ENCODE assay signal across 40 cellular contexts in genomic region chr12:108087900-108088299, GRCh38. TPM values are rescaled to one million over a fixed set of nuclear protein-coding genes. Genes with fewer than 3 reads are reported as not detected.
DNase-seq lines count a peak whose midpoint lies in the region; ATAC-seq, FAIRE-seq and TF ChIP-seq lines count a peak whose summit lies in the region.
"Had no signal": no experiment of that assay in that cellular context is flagged by ENCODE, and none has a peak within 500 bp of the region (broad histone marks: within the 10 kb centered on the region; RNA-seq: fewer than 3 reads in every experiment).

No MANE protein-coding gene starts in this region.

- no peak overlapping the region for H3K9ac ChIP-seq in HepG2 (ENCODE audit: insufficient read depth, low read depth, low read length)
- no peak overlapping the region for H3K9ac ChIP-seq in K562 (ENCODE audit: insufficient read depth in 1 of 2, low read depth in 2 of 2, low read length in 2 of 2)
- H3K9ac ChIP-seq: BLaER1; BLaER1 treated with 17β-estradiol and CSF1 and Interleukin-3, amounts not matched to agents 10 nM and 100 nM had no signal

- H3K4me3 ChIP-seq in HepG2 (replicated peaks in 1 of 3; ENCODE audit: insufficient read depth in 1 of 3, low read depth in 2 of 3, low read length in 3 of 3) (no peak overlapping the region), right lobe of liver (no peak overlapping the region), HEK293 (ENCODE audit: low read depth, low read length) (no peak overlapping the region), K562 (no peak overlapping the region)
- H3K4me3 ChIP-seq: A549; BLaER1; BLaER1 treated with 17β-estradiol and CSF1 and Interleukin-3, amounts not matched to agents 10 nM and 100 nM had no signal

- H3K36me3 ChIP-seq in HepG2 (replicated peaks in 1 of 2; ENCODE audit: control insufficient read depth in 1 of 2, insufficient read depth in 2 of 2, low read length in 2 of 2) (no peaks in the 10 kb centered on the region), right lobe of liver (no peaks in the 10 kb centered on the region), HEK293 (ENCODE audit: control insufficient read depth in 2 of 2, insufficient read depth in 1 of 2, low read length in 2 of 2) (no peaks in the 10 kb centered on the region), K562 (ENCODE audit: control insufficient read depth, insufficient read depth, low read length) (no peaks in the 10 kb centered on the region)
- H3K36me3 ChIP-seq: BE2C; BLaER1; BLaER1 treated with 17β-estradiol and CSF1 and Interleukin-3, amounts not matched to agents 10 nM and 100 nM had no signal

- no peak overlapping the region for H3K27ac ChIP-seq in HepG2 (ENCODE audit: extremely low read length, insufficient read depth, low read length)
- no peak overlapping the region for H3K27ac ChIP-seq in right lobe of liver
- no peak overlapping the region for H3K27ac ChIP-seq in HEK293 (ENCODE audit: extremely low read depth, low read depth, low read length)
- no peak overlapping the region for H3K27ac ChIP-seq in K562 (ENCODE audit: extremely low read depth, low read depth, low read length)
- H3K27ac ChIP-seq: 22Rv1; A549; BLaER1; BLaER1 treated with 17β-estradiol and CSF1 and Interleukin-3, amounts not matched to agents 10 nM and 100 nM; C4-2B had no signal

- 12% methylated on average over 1 of the region's 1 CpG for WGBS in HepG2 (ENCODE audit: low lambda C conversion rate)
- 63% methylated on average over 1 of the region's 1 CpG for WGBS in right lobe of liver (ENCODE audit: insufficient coverage, low coverage, low lambda C conversion rate, missing lambda C conversion rate)
- 0% methylated on average over 1 of the region's 1 CpG for WGBS in K562 (ENCODE audit: insufficient coverage, low coverage, missing lambda C conversion rate)

- H3K79me2 ChIP-seq in HepG2 (ENCODE audit: insufficient read depth, low read length) (no peaks in the 10 kb centered on the region), K562 (ENCODE audit: control insufficient read depth, insufficient read depth, low read length) (no peaks in the 10 kb centered on the region)

- TF ChIP-seq RAD21 in HepG2 (CRISPR knock-in tag; IDR thresholded peaks at IDR 0.05) (no peak), K562 (CRISPR knock-in tag; conservative IDR thresholded peaks at IDR 0.05 in 1 of 2, IDR thresholded peaks at IDR 0.05 in 1 of 2) (no peak)

- CTCF ChIA-PET in HepG2 (lab: Yijun Ruan, JAX; ENCODE audit: low intra/inter-chr PET ratio, low total read pairs), result no interaction called here
- CTCF ChIA-PET in HEK293 (lab: Yijun Ruan, JAX), result interaction anchor here (1.2 kb wide), 1 partner anchor 424 kb away, joined by 3 read pairs; no protein-coding TSS in a partner anchor
- CTCF ChIA-PET in K562 (lab: Yijun Ruan, JAX; ENCODE audit: low intra/inter-chr PET ratio), result no interaction called here

- H3K27me3 ChIP-seq in HepG2 (ENCODE audit: control insufficient read depth in 1 of 2, insufficient read depth in 2 of 2, low read length in 2 of 2) (0 out of 5 replicates have a peak, but pooled peaks cover 0 to 8% of the 10 kb centered on the region in 2 experiments), right lobe of liver (no peaks in the 10 kb centered on the region), K562 (ENCODE audit: control insufficient read depth in 2 of 2, insufficient read depth in 2 of 2, low read length in 2 of 2) (peaks cover 0 to 6% of the 10 kb centered on the region in 2 experiments; a peak in 1 of 5 replicates)
- H3K27me3 ChIP-seq: BE2C; BLaER1; BLaER1 treated with 17β-estradiol and CSF1 and Interleukin-3, amounts not matched to agents 10 nM and 100 nM had no signal

- no peak for TF ChIP-seq POLR2A in HepG2 (IDR thresholded peaks at IDR 0.05; ENCODE audit: insufficient read depth in 1 of 2, low read depth in 2 of 2, low read length in 2 of 2)
- no peak for TF ChIP-seq POLR2A in right lobe of liver (IDR thresholded peaks at IDR 0.05)
- TF ChIP-seq POLR2A in K562 (conservative IDR thresholded peaks at IDR 0.05), result no peak

- H3K9me1 ChIP-seq in K562 (ENCODE audit: control insufficient read depth, insufficient read depth, low read length), result no peaks in the 10 kb centered on the region

- no peak overlapping the region for H2AFZ ChIP-seq in HepG2 (ENCODE audit: low read length)
- H2AFZ ChIP-seq in K562 (ENCODE audit: low read depth, low read length), result no peak overlapping the region

- BruUV-seq in HepG2 (replicated peaks; lab: Mats Ljungman, UMichigan) (no TSS peak), K562 (replicated peaks; lab: Mats Ljungman, UMichigan) (no TSS peak)

- FAIRE-seq in HepG2 (lab: Jason Lieb, UNC), result no peak
- no peak for FAIRE-seq in K562 (lab: Jason Lieb, UNC)
- FAIRE-seq: A204.1, A549, D721Med had no signal

- H3K9me3 ChIP-seq in HepG2 (ENCODE audit: low read length) (no peaks in the 10 kb centered on the region), right lobe of liver (peaks cover 0 to 6% (median 0%) of the 10 kb centered on the region in 4 donors), HEK293 (ENCODE audit: control insufficient read depth, insufficient read depth, low read depth, low read length) (no peaks in the 10 kb centered on the region; the same call in 1 of the 2 replicates), K562 (replicated peaks; ENCODE audit: control insufficient read depth, insufficient read depth, low read depth, low read length) (no peaks in the 10 kb centered on the region)
- H3K9me3 ChIP-seq: BE2C had no signal

- no peak overlapping the region for H3K4me2 ChIP-seq in HepG2 (ENCODE audit: low read depth, low read length)
- H3K4me2 ChIP-seq in K562 (ENCODE audit: insufficient read depth, low read length), result no peak overlapping the region
- H3K4me2 ChIP-seq: A549; BLaER1; BLaER1 treated with 17β-estradiol and CSF1 and Interleukin-3, amounts not matched to agents 10 nM and 100 nM had no signal

- POLR2A ChIA-PET in HepG2 (lab: Yijun Ruan, JAX) (no interaction called here), HEK293 (lab: Yijun Ruan, JAX) (no interaction called here), K562 (lab: Yijun Ruan, JAX) (interaction anchor here (0.6 to 1.3 kb wide), 4 partner anchors 13 to 151 kb away, joined by 3 to 4 read pairs (median 3); no protein-coding TSS in a partner anchor)

- TF ChIP-seq EP300 in HepG2 (IDR thresholded peaks at IDR 0.05; ENCODE audit: low read depth in 2 of 2, low read length in 2 of 2), result no peak
- no peak for TF ChIP-seq EP300 in HepG2 (CRISPR knock-in tag; IDR thresholded peaks at IDR 0.05; ENCODE audit: borderline replicate concordance)
- TF ChIP-seq EP300 in K562 (IDR thresholded peaks at IDR 0.05; ENCODE audit: low read length), result no peak

- intact Hi-C loops in HepG2 (cut with micrococcal nuclease; ENCODE audit: unreplicated experiment), result no loop called here
- intact Hi-C loops in right lobe of liver (cut with DNase I), result no loop called here
- intact Hi-C loops in K562 (cut with micrococcal nuclease), result no loop called here

- TF ChIP-seq CTCF in HepG2 (CRISPR knock-in tag; IDR thresholded peaks at IDR 0.05), result no peak
- no peak for TF ChIP-seq CTCF in right lobe of liver (IDR thresholded peaks at IDR 0.05)
- no peak for TF ChIP-seq CTCF in HEK293 (tag by site-specific recombination; IDR thresholded peaks at IDR 0.05)
- no peak for TF ChIP-seq CTCF in K562 (IDR thresholded peaks at IDR 0.05 in 2 of 3, conservative IDR thresholded peaks at IDR 0.05 in 1 of 3; ENCODE audit: insufficient read depth in 2 of 3, low read depth in 1 of 3, low read length in 3 of 3)

- in situ Hi-C loops in HepG2 (cut with HindIII; ENCODE audit: extremely low pct_ligation_motif_present, low pct_unique_long_range_greater_than_20kb), result no loop called here
- in situ Hi-C loops in K562 (cut with MboI), result no loop called here

- ATAC-seq in HepG2 (no peak), right lobe of liver (no peak), K562 (no peak)
- ATAC-seq: A549; CD8-positive, alpha-beta T cell had no signal

- H3K4me1 ChIP-seq in HepG2 (ENCODE audit: insufficient read depth, low read length), result no peaks in the 10 kb centered on the region
- no peaks in the 10 kb centered on the region for H3K4me1 ChIP-seq in right lobe of liver
- H3K4me1 ChIP-seq in HEK293 (ENCODE audit: control insufficient read depth, insufficient read depth, low read length), result no peaks in the 10 kb centered on the region
- peaks cover 0 to 2% of the 10 kb centered on the region in 2 experiments; a peak in 1 of 5 replicates for H3K4me1 ChIP-seq in K562 (replicated peaks in 1 of 2; ENCODE audit: control insufficient read depth in 2 of 2, insufficient read depth in 2 of 2, low read length in 2 of 2)
- H3K4me1 ChIP-seq: A549; BLaER1; BLaER1 treated with 17β-estradiol and CSF1 and Interleukin-3, amounts not matched to agents 10 nM and 100 nM; Caco-2 had no signal

- DNase-seq in HepG2 (ENCODE audit: low spot score) (no peak), right lobe of liver (no peak), K562 (ENCODE audit: extremely low read depth in 1 of 4, low spot score in 3 of 4) (no peak), islet precursor cell (peak; percentile 1), superior temporal gyrus (ENCODE audit: extremely low spot score) (no peak), NOMO-1 treated with dmso at 0.1 percent for 144 hours (lab: John Stamatoyannopoulos, UW; ENCODE audit: unreplicated experiment) (no peak), retina (no peak)
- DNase-seq: 8988T; ACHN; AML-193; BE2C; C1 segment of cervical spinal cord; Caco-2; Calu3; CD4-positive, alpha-beta memory T cell; CD4-positive, alpha-beta T cell; CD4-positive, CD25-positive, alpha-beta regulatory T cell; CD8-positive, alpha-beta memory T cell; CD8-positive, alpha-beta T cell; COR-L47; DMS 273 treated with DMSO at 0.1 percent for 48 hours; DMS153; DMS53; DMS79; DMS79 treated with DMSO at 0.1 percent for 48 hours; DND-41; EL had no signal

- H4K20me1 ChIP-seq in HepG2 (ENCODE audit: insufficient read depth, low read length) (no peaks in the 10 kb centered on the region), K562 (replicated peaks; ENCODE audit: control insufficient read depth, insufficient read depth, low read length) (no peaks in the 10 kb centered on the region)
- H4K20me1 ChIP-seq: BLaER1; BLaER1 treated with 17β-estradiol and CSF1 and Interleukin-3, amounts not matched to agents 10 nM and 100 nM had no signal

RNA-seq across cellular contexts. Expression of gene WSCD2, which starts 41.2 kb away (rescaled TPM):
- total RNA-seq in HepG2 (2016; rRNA removed; fragmentation: Illumina TruSeq; extraction: Trizol) (not detected in 2 replicates), right lobe of liver (not detected), K562 (2014; rRNA removed) (4.0 and 4.9 TPM in 2 replicates), K562 (2014; rRNA removed; fragmentation: Illumina TruSeq; extraction: Trizol) (3.0 TPM in 2 replicates), K562 (2015; rRNA removed; fragmentation: Illumina TruSeq; extraction: Trizol) (13.9 and 14.1 TPM in 2 replicates), K562 (2021) (4.0 and 5.0 TPM in 2 replicates)
- total RNA-seq in HepG2 (2016; cell fraction: cytosol; rRNA removed; fragmentation: Illumina TruSeq; extraction: Trizol; ENCODE audit: low read depth), result not detected in 2 replicates
- total RNA-seq in HepG2 (2016; cell fraction: insoluble cytoplasmic fraction; rRNA removed; fragmentation: Illumina TruSeq; extraction: Trizol), result not detected in 2 replicates
- not detected in 2 replicates for total RNA-seq in HepG2 (2016; cell fraction: membrane; rRNA removed; fragmentation: Illumina TruSeq; extraction: Trizol)
- total RNA-seq in HepG2 (2016; cell fraction: nucleus; rRNA removed; fragmentation: Illumina TruSeq; extraction: Trizol), result not detected in 2 replicates
- polyA plus RNA-seq in HepG2 (2011; rRNA removed) (not detected in 2 replicates), K562 (2011; rRNA removed) (0.88 and 0.91 TPM in 2 replicates), K562 (2014; fragmentation: Illumina TruSeq; extraction: Trizol) (2.8 and 5.2 TPM in 2 replicates), K562 (2014; fragmentation: Nextera tagmentation; extraction: Ambion mirVana) (under 1 TPM; 0.72 to 0.89 TPM), K562 (2014; rRNA removed) (4.1 and 6.0 TPM in 2 replicates)
- polyA plus RNA-seq in HepG2 (2011; cell fraction: cytosol; rRNA removed), result not detected in 2 replicates
- polyA plus RNA-seq in HepG2 (2011; cell fraction: nucleus; rRNA removed), result not detected in 2 replicates
- polyA plus RNA-seq in HepG2 (2012), result not detected in 2 replicates
- polyA plus RNA-seq in HepG2 (2016; cell fraction: cytosol; fragmentation: Illumina TruSeq; extraction: Trizol; ENCODE audit: low read depth), result not detected in 2 replicates
- not detected in 2 replicates for polyA plus RNA-seq in HepG2 (2016; cell fraction: insoluble cytoplasmic fraction; fragmentation: Illumina TruSeq; extraction: Trizol; ENCODE audit: low read depth)
- not detected in 2 replicates for polyA plus RNA-seq in HepG2 (2016; cell fraction: membrane; fragmentation: Illumina TruSeq; extraction: Trizol; ENCODE audit: low read depth)
- polyA plus RNA-seq in HepG2 (2016; cell fraction: nucleus; fragmentation: Illumina TruSeq; extraction: Trizol; ENCODE audit: insufficient read depth, low read depth), result not detected in 2 replicates
- polyA minus RNA-seq in HepG2 (2011; rRNA and poly(A)+ RNA removed; ENCODE audit: low replicate concordance), result not detected in 2 replicates
- polyA minus RNA-seq in HepG2 (2011; cell fraction: cytosol; rRNA and poly(A)+ RNA removed), result not detected in 2 replicates
- polyA minus RNA-seq in HepG2 (2011; cell fraction: nucleus; rRNA and poly(A)+ RNA removed), result not detected in 2 replicates
- 0.65 and 4.6 TPM in 2 replicates for total RNA-seq in K562 (2011; cell fraction: chromatin; rRNA removed; ENCODE audit: low replicate concordance)
- total RNA-seq in K562 (2011; cell fraction: nucleolus; rRNA removed), result 0.33 and 1.8 TPM in 2 replicates
- 2.8 and 3.4 TPM in 2 replicates for total RNA-seq in K562 (2011; cell fraction: nucleoplasm; rRNA removed)
- polyA plus RNA-seq in K562 (2011; cell fraction: cytosol; rRNA removed), result 0.15 and 0.38 TPM in 2 replicates
- 0.50 and 1.4 TPM in 2 replicates for polyA plus RNA-seq in K562 (2011; cell fraction: nucleus; rRNA removed)
- 9.3 and 12.5 TPM in 2 replicates for polyA plus RNA-seq in K562 (2012)
- polyA minus RNA-seq in K562 (2011; rRNA and poly(A)+ RNA removed), result 0.11 and 0.57 TPM in 2 replicates
- polyA minus RNA-seq in K562 (2011; cell fraction: cytosol; rRNA and poly(A)+ RNA removed), result 1.2 TPM in 1 of 2 replicates, not detected in the other
- polyA minus RNA-seq in K562 (2011; cell fraction: nucleus; rRNA and poly(A)+ RNA removed), result 0.67 and 3.7 TPM in 2 replicates
- total RNA-seq: A172; A673; Caco-2; Calu3; CD4-positive, alpha-beta memory T cell; CD4-positive, alpha-beta T cell; CD8-positive, alpha-beta memory T cell; CD8-positive, alpha-beta T cell had no signal
- polyA plus RNA-seq: A549; AG04450; BJ; CD14-positive monocyte; CD4-positive, alpha-beta memory T cell had no signal

Comparison
In these comparisons a context has a peak if more than half of its experiments do, and no peak if none do; other contexts are left out.
1. Of the 241 proteins assayed by ChIP-seq in both HepG2 and K562: peak only in HepG2: none; only in K562: CBX5; in both: none; in neither: 240.